In the genomic region with DNA sequence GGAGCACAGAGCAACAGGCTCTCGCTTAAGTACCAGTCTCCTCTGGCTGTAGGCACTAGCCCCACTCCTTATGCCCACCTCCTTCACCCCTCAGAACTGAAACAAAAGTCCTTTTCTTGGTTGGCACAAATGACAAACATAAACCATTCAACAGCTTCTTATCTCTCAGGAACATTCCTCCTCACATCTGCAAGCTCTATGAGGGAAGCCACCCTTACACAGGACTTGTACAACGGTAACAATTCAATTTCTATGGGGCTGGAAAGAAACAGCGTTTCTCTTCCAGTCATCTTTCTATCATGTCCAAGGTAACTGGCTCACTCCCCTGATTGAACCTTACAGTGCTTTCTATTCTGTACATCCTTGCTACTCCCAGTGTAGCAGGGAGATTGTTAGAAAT, we compare ENCODE assay signal across 21 cellular contexts.
"Had no signal": no experiment of that assay in that cellular context is flagged by ENCODE, and none has a peak within 500 bp of the region (broad histone marks: within the 10 kb centered on the region; RNA-seq: fewer than 3 reads in every experiment).

No MANE protein-coding gene starts in this region.

- H3K27me3 ChIP-seq: dorsolateral prefrontal cortex, esophagus squamous epithelium, gastrocnemius medialis, heart right ventricle, left lung had no signal

- H3K36me3 Mint-ChIP-seq: mesothelial cell of epicardium had no signal

- H3K36me3 ChIP-seq: esophagus squamous epithelium, gastrocnemius medialis, heart right ventricle, left lung, lower lobe of right lung had no signal

- H3K27ac Mint-ChIP-seq: mesothelial cell of epicardium, naive B cell had no signal

- H3K4me1 ChIP-seq: esophagus squamous epithelium, gastrocnemius medialis, heart right ventricle, left lung, lower lobe of right lung had no signal

- H3K4me3 ChIP-seq: coronary artery, dorsolateral prefrontal cortex, esophagus squamous epithelium, gastrocnemius medialis, heart right ventricle, left lung, lower lobe of right lung, mucosa of descending colon had no signal

- ATAC-seq: gastrocnemius medialis, heart right ventricle, left cardiac atrium, left lung, left ventricle myocardium superior, lower lobe of right lung, mucosa of descending colon had no signal

- H3K27ac ChIP-seq: coronary artery, dorsolateral prefrontal cortex, esophagus squamous epithelium, gastrocnemius medialis, heart right ventricle, left lung, lower lobe of right lung had no signal

- H3K4me1 Mint-ChIP-seq: mesothelial cell of epicardium, naive B cell had no signal

- H3K4me3 Mint-ChIP-seq: mesothelial cell of epicardium, naive B cell had no signal

- H3K9me3 ChIP-seq: gastrocnemius medialis had no signal

- DNase-seq: dermis blood vessel endothelial cell; dorsolateral prefrontal cortex; effector CD4-positive, alpha-beta T cell; effector memory CD4-positive, alpha-beta T cell; esophagus squamous epithelium; foreskin fibroblast; foreskin melanocyte; gastrocnemius medialis; glutamatergic neuron; head of caudate nucleus; heart right ventricle; hippocampal formation; left cardiac atrium; left lung; left ventricle myocardium superior; lower lobe of right lung; mesenchymal stem cell; mucosa of descending colon; naive B cell had no signal
